19 cellular contexts compared by ENCODE assay signal in genomic region chr2:168239281-168239680, GRCh38.
"Had no signal": no experiment of that assay in that cellular context is flagged by ENCODE, and none has a peak within 500 bp of the region (broad histone marks: within the 10 kb centered on the region; RNA-seq: fewer than 3 reads in every experiment).

No MANE protein-coding gene starts in this region.

- ATAC-seq: activated CD4-positive, alpha-beta T cell treated with anti-CD3 and anti-CD28 coated beads for 36 hours; PC-3 had no signal

- H3K36me3 ChIP-seq: adrenal gland, colonic mucosa had no signal

- H3K27me3 ChIP-seq: adrenal gland, colonic mucosa had no signal

- H3K27ac ChIP-seq: adrenal gland, colonic mucosa had no signal

- DNase-seq: activated CD4-positive, alpha-beta memory T cell treated with anti-CD3 and anti-CD28 coated beads, Interleukin-2, amount 10 ng/mL, durations not matched to agents 7 days and 5 days; activated CD4-positive, alpha-beta T cell treated with anti-CD3 and anti-CD28 coated beads for 36 hours; activated CD4-positive, alpha-beta T cell treated with anti-CD3 and anti-CD28 coated beads, Interleukin-2, amount 50 U/mL, for 1 hour; activated naive CD4-positive, alpha-beta T cell treated with anti-CD3 and anti-CD28 coated beads, Interleukin-2, amount 50 U/mL, for 16 hours; activated naive CD8-positive, alpha-beta T cell treated with anti-CD3 and anti-CD28 coated beads, Interleukin-2, amount 10 ng/mL, durations not matched to agents 7 days and 5 days; adrenal gland; anterior cingulate cortex; colonic mucosa; Karpas-422; NCI-H1105 treated with DMSO at 0.1 percent for 48 hours; NCI-H1436 treated with DMSO at 0.1 percent for 48 hours; NCI-H187; NCI-H2081; NCI-H446; NCI-H526; PC-3; SHP77 treated with DMSO at 0.1 percent for 48 hours; T-helper 2 cell; T1000 had no signal

- H3K9me3 ChIP-seq: adrenal gland, colonic mucosa had no signal

- H3K4me1 ChIP-seq: adrenal gland had no signal

- H3K4me3 ChIP-seq: adrenal gland, colonic mucosa had no signal
